In the genomic region with DNA sequence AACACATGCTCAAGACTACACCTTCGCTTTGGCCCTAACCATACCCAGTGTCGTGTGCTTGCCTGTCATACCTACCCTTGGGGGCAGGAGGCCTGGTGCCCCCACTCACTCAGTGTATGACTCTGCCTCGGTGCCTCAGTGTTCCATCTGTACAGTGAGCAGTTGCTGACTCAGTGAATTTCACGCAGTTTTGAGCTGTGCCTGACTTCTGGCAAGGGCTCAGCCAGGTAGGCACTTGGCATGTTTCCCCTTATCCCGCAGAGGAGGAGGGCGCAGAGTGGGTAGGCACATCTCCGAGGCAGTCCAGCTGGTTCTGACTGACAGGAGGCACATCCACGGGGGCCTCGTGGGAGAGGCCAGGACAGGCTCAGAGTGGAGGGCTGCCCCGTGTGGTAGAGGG, we compare ENCODE assay signal across 23 cellular contexts.
DNase-seq lines count a peak whose midpoint lies in the region; ATAC-seq, FAIRE-seq and TF ChIP-seq lines count a peak whose summit lies in the region.
"Had no signal": no experiment of that assay in that cellular context is flagged by ENCODE, and none has a peak within 500 bp of the region (broad histone marks: within the 10 kb centered on the region; RNA-seq: fewer than 3 reads in every experiment).

No MANE protein-coding gene starts in this region.

- H3K4me1 ChIP-seq in HepG2 (ENCODE audit: insufficient read depth, low read length) (no peaks in the 10 kb centered on the region), right lobe of liver (peaks cover 0 to 5% (median 0%) of the 10 kb centered on the region in 4 donors), aorta (ENCODE audit: control insufficient read depth in 1 of 2, insufficient read depth in 2 of 2, low read length in 2 of 2) (no peaks in the 10 kb centered on the region)

- H4K20me1 ChIP-seq in HepG2 (ENCODE audit: insufficient read depth, low read length) (peaks cover 6% of the 10 kb centered on the region; the same call in 1 of the 2 replicates), neural cell (ENCODE audit: insufficient read depth) (no peaks in the 10 kb centered on the region)

- H3K4me1 Mint-ChIP-seq in activated B cell treated with CpG ODN at 0.5 μM for 24 hours = peaks cover 34% of the 10 kb centered on the region
- peaks cover 5% of the 10 kb centered on the region for H3K4me1 Mint-ChIP-seq in activated naive CD4-positive, alpha-beta T cell treated with anti-CD3 and anti-CD28 coated beads for 36 hours (ENCODE audit: low read depth)

- H3K9me2 ChIP-seq in neural cell (ENCODE audit: insufficient read depth, low read length) = no peaks in the 10 kb centered on the region

- H3K27ac Mint-ChIP-seq in activated B cell treated with CpG ODN at 0.5 μM for 24 hours = no peak overlapping the region
- no peak overlapping the region for H3K27ac Mint-ChIP-seq in activated naive CD4-positive, alpha-beta T cell treated with anti-CD3 and anti-CD28 coated beads for 36 hours
- H3K27ac Mint-ChIP-seq: CD14-positive monocyte had no signal

- BruUV-seq in HepG2 (replicated peaks; lab: Mats Ljungman, UMichigan) = no TSS peak

- FAIRE-seq in HepG2 (lab: Jason Lieb, UNC) = no peak
- FAIRE-seq: G401.6, GM12892, GM18507 had no signal

- POLR2A ChIA-PET in HepG2 (lab: Yijun Ruan, JAX) = no interaction called here
- POLR2A ChIA-PET in activated B cell treated with CpG ODN at 0.5 μM for 24 hours (lab: Charles Lee) = no interaction called here

- H3K36me3 ChIP-seq in HepG2 (replicated peaks in 1 of 2; ENCODE audit: control insufficient read depth in 1 of 2, insufficient read depth in 2 of 2, low read length in 2 of 2) (no peaks in the 10 kb centered on the region), right lobe of liver (no peaks in the 10 kb centered on the region), neural cell (ENCODE audit: insufficient read depth, low read length) (no peaks in the 10 kb centered on the region), aorta (ENCODE audit: control insufficient read depth in 1 of 2, insufficient read depth in 2 of 2, low read length in 1 of 2) (no peaks in the 10 kb centered on the region)

- TF ChIP-seq EP300 in HepG2 (IDR thresholded peaks at IDR 0.05; ENCODE audit: low read depth in 2 of 2, low read length in 2 of 2) (no peak), HepG2 (CRISPR knock-in tag; IDR thresholded peaks at IDR 0.05; ENCODE audit: borderline replicate concordance) (no peak), neural cell (conservative IDR thresholded peaks at IDR 0.05; ENCODE audit: poor library complexity, severe bottlenecking) (no peak)

- peaks cover 39% of the 10 kb centered on the region for H3K27me3 Mint-ChIP-seq in activated B cell treated with CpG ODN at 0.5 μM for 24 hours
- H3K27me3 Mint-ChIP-seq in activated naive CD4-positive, alpha-beta T cell treated with anti-CD3 and anti-CD28 coated beads for 36 hours (ENCODE audit: low read depth) = peaks cover 8% of the 10 kb centered on the region

- TF ChIP-seq RAD21 in HepG2 (CRISPR knock-in tag; IDR thresholded peaks at IDR 0.05) (no peak), neural cell (conservative IDR thresholded peaks at IDR 0.05) (no peak)

- ATAC-seq in HepG2 (no peak), right lobe of liver (no peak), activated B cell treated with CpG ODN at 0.5 μM for 24 hours (ENCODE audit: low read depth) (no peak), GM18498 (IDR thresholded peaks at IDR 0.05; ENCODE audit: unreplicated experiment) (no peak), aorta (ENCODE audit: low FRiP score) (no peak)
- ATAC-seq: SK-N-SH treated with all-trans-retinoic acid at 6 μM for 48 hours had no signal

- H3K4me2 ChIP-seq in HepG2 (ENCODE audit: low read depth, low read length) (no peak overlapping the region), neural cell (ENCODE audit: low read length) (no peak overlapping the region)
- H3K4me2 ChIP-seq: KMS-11, PC-9 had no signal

- DNase-seq in HepG2 (ENCODE audit: low spot score) = no peak
- no peak for DNase-seq in right lobe of liver
- no peak for DNase-seq in activated B cell treated with CpG ODN at 0.5 μM for 24 hours
- DNase-seq in anterior cingulate cortex (lab: John Stamatoyannopoulos, UW) = no peak
- DNase-seq in activated naive CD4-positive, alpha-beta T cell treated with anti-CD3 and anti-CD28 coated beads for 36 hours = no peak
- no peak for DNase-seq in aorta
- DNase-seq: NCI-H1694, NCI-H2081, NCI-H446, NCI-H526, PC-9, SIG-M5 had no signal

- no peaks in the 10 kb centered on the region for H3K9me3 ChIP-seq in HepG2 (ENCODE audit: low read length)
- H3K9me3 ChIP-seq in right lobe of liver = no peaks in the 10 kb centered on the region
- no peaks in the 10 kb centered on the region for H3K9me3 ChIP-seq in neural cell (ENCODE audit: low read length)
- H3K9me3 ChIP-seq in aorta (ENCODE audit: control insufficient read depth, low read length) = no peaks in the 10 kb centered on the region

- intact Hi-C loops in HepG2 (cut with micrococcal nuclease; ENCODE audit: unreplicated experiment) = no loop called here
- intact Hi-C loops in right lobe of liver (cut with DNase I) = no loop called here
- intact Hi-C loops in activated B cell treated with CpG ODN at 0.5 μM for 24 hours (cut with micrococcal nuclease) = no loop called here
- intact Hi-C loops in activated naive CD4-positive, alpha-beta T cell treated with anti-CD3 and anti-CD28 coated beads for 36 hours (cut with micrococcal nuclease) = no loop called here
- intact Hi-C loops in aorta (cut with DNase I) = no loop called here

- CTCF ChIA-PET in HepG2 (lab: Yijun Ruan, JAX; ENCODE audit: low intra/inter-chr PET ratio, low total read pairs) = no interaction called here
- CTCF ChIA-PET in activated B cell treated with CpG ODN at 0.5 μM for 24 hours (lab: Charles Lee) = no interaction called here
- CTCF ChIA-PET in activated naive CD4-positive, alpha-beta T cell treated with anti-CD3 and anti-CD28 coated beads for 36 hours (lab: Charles Lee) = no interaction called here

- no peaks in the 10 kb centered on the region for H3K79me2 ChIP-seq in HepG2 (ENCODE audit: insufficient read depth, low read length)
- H3K79me2 ChIP-seq in neural cell (replicated peaks; ENCODE audit: insufficient read depth, low read length) = no peaks in the 10 kb centered on the region

- in situ Hi-C loops in HepG2 (cut with HindIII; ENCODE audit: extremely low pct_ligation_motif_present, low pct_unique_long_range_greater_than_20kb) = no loop called here

- TF ChIP-seq POLR2A in HepG2 (IDR thresholded peaks at IDR 0.05; ENCODE audit: insufficient read depth in 1 of 2, low read depth in 2 of 2, low read length in 2 of 2) (no peak), right lobe of liver (IDR thresholded peaks at IDR 0.05) (no peak)

- WGBS in HepG2 (ENCODE audit: low lambda C conversion rate) = 76% methylated on average over 10 of the region's 10 CpGs
- WGBS in right lobe of liver (ENCODE audit: insufficient coverage, low coverage, low lambda C conversion rate, missing lambda C conversion rate) = 84% methylated on average over 6 of the region's 10 CpGs
- WGBS in aorta, 2 donors = 84 to 90% methylated on average over 10 of the region's 10 CpGs

- no peaks in the 10 kb centered on the region for H3K36me3 Mint-ChIP-seq in activated B cell treated with CpG ODN at 0.5 μM for 24 hours (ENCODE audit: low read depth)
- no peaks in the 10 kb centered on the region for H3K36me3 Mint-ChIP-seq in activated naive CD4-positive, alpha-beta T cell treated with anti-CD3 and anti-CD28 coated beads for 36 hours (ENCODE audit: low read depth)
- H3K36me3 Mint-ChIP-seq: CD14-positive monocyte had no signal

- H3K27ac ChIP-seq in HepG2 (ENCODE audit: extremely low read length, insufficient read depth, low read length) (no peak overlapping the region), right lobe of liver (no peak overlapping the region), neural cell (ENCODE audit: low read length) (peak overlapping the region; percentile 71), aorta (ENCODE audit: low read depth in 1 of 2, low read length in 2 of 2) (no peak overlapping the region)
- H3K27ac ChIP-seq: 22Rv1, HL-60, KMS-11, PC-9, RWPE1 had no signal

- peaks cover 11% of the 10 kb centered on the region for H3F3A ChIP-seq in neural cell (ENCODE audit: insufficient read depth, low read length, poor library complexity, severe bottlenecking)

- H3K4me3 Mint-ChIP-seq in activated B cell treated with CpG ODN at 0.5 μM for 24 hours = peak overlapping the region; percentile 35
- H3K4me3 Mint-ChIP-seq in activated naive CD4-positive, alpha-beta T cell treated with anti-CD3 and anti-CD28 coated beads for 36 hours = no peak overlapping the region

- no peak overlapping the region for H2AFZ ChIP-seq in HepG2 (ENCODE audit: low read length)
- H2AFZ ChIP-seq in neural cell (ENCODE audit: low read depth, low read length) = no peak overlapping the region
- H2AFZ ChIP-seq: PC-9 had no signal

- H3K9me3 Mint-ChIP-seq in activated B cell treated with CpG ODN at 0.5 μM for 24 hours = no peaks in the 10 kb centered on the region
- no peaks in the 10 kb centered on the region for H3K9me3 Mint-ChIP-seq in activated naive CD4-positive, alpha-beta T cell treated with anti-CD3 and anti-CD28 coated beads for 36 hours

- H3K4me3 ChIP-seq in HepG2 (replicated peaks in 1 of 3; ENCODE audit: insufficient read depth in 1 of 3, low read depth in 2 of 3, low read length in 3 of 3) (no peak overlapping the region), right lobe of liver (no peak overlapping the region), neural cell (ENCODE audit: low read length) (no peak overlapping the region), aorta (ENCODE audit: low read length in 2 of 2) (no peak overlapping the region)
- H3K4me3 ChIP-seq: PC-9 had no signal

- H3K27me3 ChIP-seq in HepG2 (ENCODE audit: control insufficient read depth in 1 of 2, insufficient read depth in 2 of 2, low read length in 2 of 2) = peaks cover 0 to 1% of the 10 kb centered on the region in 2 experiments; a peak in 1 of 5 replicates
- H3K27me3 ChIP-seq in right lobe of liver = no peaks in the 10 kb centered on the region
- H3K27me3 ChIP-seq in neural cell (ENCODE audit: insufficient read depth, low read depth, low read length) = no peaks in the 10 kb centered on the region
- H3K27me3 ChIP-seq in aorta (ENCODE audit: control insufficient read depth in 1 of 2, insufficient read depth in 2 of 2, low read length in 1 of 2) = no peaks in the 10 kb centered on the region

- no peak for TF ChIP-seq CTCF in HepG2 (CRISPR knock-in tag; IDR thresholded peaks at IDR 0.05)
- no peak for TF ChIP-seq CTCF in right lobe of liver (IDR thresholded peaks at IDR 0.05)
- TF ChIP-seq CTCF in activated B cell treated with CpG ODN at 0.5 μM for 24 hours (IDR thresholded peaks at IDR 0.05) = no peak
- TF ChIP-seq CTCF in neural cell (IDR thresholded peaks at IDR 0.05; ENCODE audit: poor library complexity, severe bottlenecking) = no peak

- H3K9ac ChIP-seq in HepG2 (ENCODE audit: insufficient read depth, low read depth, low read length) (no peak overlapping the region), neural cell (ENCODE audit: low read length) (no peak overlapping the region)
- H3K9ac ChIP-seq: KMS-11 had no signal

TF ChIP-seq in neural cell, 6 proteins besides CTCF, POLR2A, EP300 and RAD21 (continues in another document):
- TF ChIP-seq POLR2AphosphoS5 (IDR thresholded peaks at IDR 0.05) (no peak), EZH2 (IDR thresholded peaks at IDR 0.05; ENCODE audit: borderline replicate concordance, insufficient read depth, low read length, poor library complexity, severe bottlenecking) (no peak), TAF1 (IDR thresholded peaks at IDR 0.05; ENCODE audit: low read depth) (no peak)
